ENCODE assay signal across 9 cellular contexts in the genomic region with DNA sequence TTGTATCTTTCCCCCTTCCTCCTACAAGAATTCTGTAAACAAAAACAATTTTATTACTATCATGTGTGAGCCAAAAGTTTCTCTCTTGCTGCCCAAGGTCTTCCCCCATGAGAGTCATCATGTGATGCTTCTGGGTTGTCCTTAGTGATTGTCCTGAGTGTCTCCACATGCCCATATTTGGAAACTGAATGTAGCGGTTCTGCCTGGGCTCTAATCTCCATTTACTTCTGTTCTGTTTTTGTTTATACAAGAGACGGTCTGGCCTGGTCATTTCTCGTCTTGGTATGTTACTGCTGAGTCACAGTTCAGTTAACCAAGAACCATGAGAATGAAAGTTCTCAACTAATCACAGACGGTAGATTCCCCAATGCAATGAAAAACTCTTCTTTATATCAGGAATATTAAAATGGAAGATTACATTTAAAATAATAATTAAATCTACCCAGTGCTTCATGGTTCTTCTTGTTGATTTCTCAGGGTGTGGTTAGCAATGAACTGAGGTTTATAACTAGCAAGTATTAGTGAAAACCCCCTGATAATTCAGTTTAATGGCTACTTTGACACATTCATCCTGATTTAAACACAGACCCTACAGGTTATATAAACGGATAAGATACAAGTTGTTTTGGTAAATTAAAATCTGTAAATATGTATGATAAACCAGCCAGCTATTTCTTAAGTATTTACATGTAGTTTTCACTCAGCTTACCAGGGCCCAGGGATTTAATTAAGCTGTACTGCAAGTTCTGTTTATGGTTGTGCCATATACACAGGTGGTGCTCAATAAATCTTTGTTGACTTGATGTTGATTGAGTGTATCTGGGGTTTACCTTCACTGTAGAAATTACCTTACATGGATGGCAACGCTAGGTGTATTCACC.
A peak's percentile ranks its signal among the peaks of the same experiment; 100 is the strongest.
DNase-seq lines count a peak whose midpoint lies in the region; ATAC-seq and TF ChIP-seq lines count a peak whose summit lies in the region.
"Had no signal": no experiment of that assay in that cellular context is flagged by ENCODE, and none has a peak within 500 bp of the region (broad histone marks: within the 10 kb centered on the region; RNA-seq: fewer than 3 reads in every experiment).

No MANE protein-coding gene starts in this region.

- no peak overlapping the region for H2AK9ac ChIP-seq in IMR-90 (replicated peaks; ENCODE audit: low read depth, low read length, poor library complexity)

- no peak overlapping the region for H3K4me3 ChIP-seq in AG09309 (ENCODE audit: control insufficient read depth, low read depth, low read length)
- H3K4me3 ChIP-seq in IMR-90 (ENCODE audit: insufficient read depth, low read depth, low read length), result no peak overlapping the region
- no peak overlapping the region for H3K4me3 ChIP-seq in CD4-positive, alpha-beta memory T cell (ENCODE audit: low read length in 2 of 2)
- H3K4me3 ChIP-seq: cardiac muscle cell had no signal

- peak overlapping the region; percentile 87 for H4K91ac ChIP-seq in IMR-90 (ENCODE audit: insufficient read depth, low read depth, low read length)

- peak overlapping the region; percentile 90 for H3K4me2 ChIP-seq in IMR-90 (ENCODE audit: low read depth, low read length)

- in situ Hi-C loops in IMR-90 (cut with MboI; ENCODE audit: low sequenced_read_pairs), result no loop called here

- peak overlapping the region; percentile 68; the same call in 1 of the 2 replicates for H3K4ac ChIP-seq in IMR-90 (ENCODE audit: low read depth, low read length)

- peak overlapping the region; percentile 79 for H3K14ac ChIP-seq in IMR-90 (replicated peaks; ENCODE audit: low read depth, low read length)

- H2BK20ac ChIP-seq in IMR-90 (ENCODE audit: low read depth, low read length), result peak overlapping the region; percentile 89

- no peak overlapping the region for H3K27ac Mint-ChIP-seq in CD4-positive, alpha-beta memory T cell

- peaks cover 20 to 40% of the 10 kb centered on the region in 2 experiments for H3K79me1 ChIP-seq in IMR-90 (ENCODE audit: low read depth in 1 of 2, low read length in 2 of 2)

- intact Hi-C loops in IMR-90 (cut with micrococcal nuclease), result loop anchor here (1.0 to 10.0 kb wide), 3 partner anchors 77 to 225 kb away; no protein-coding TSS in a partner anchor
- intact Hi-C loops in CD4-positive, alpha-beta memory T cell (cut with micrococcal nuclease), result loop anchor here (10.0 kb wide), 1 partner anchor 55 kb away; no protein-coding TSS in a partner anchor

- peaks cover 16% of the 10 kb centered on the region for H3K4me1 ChIP-seq in IMR-90 (ENCODE audit: control insufficient read depth, insufficient read depth, low read length)
- H3K4me1 ChIP-seq in CD4-positive, alpha-beta memory T cell (ENCODE audit: insufficient read depth, low read length), result peaks cover 15% of the 10 kb centered on the region

- H2BK5ac ChIP-seq in IMR-90 (ENCODE audit: low read depth, low read length, poor library complexity, severe bottlenecking), result peak overlapping the region; percentile 97

- TF ChIP-seq POLR2A in IMR-90 (IDR thresholded peaks at IDR 0.05; ENCODE audit: low read depth, low read length), result peak; percentile 68

- H3K36me3 ChIP-seq in IMR-90 (ENCODE audit: control insufficient read depth, insufficient read depth, low read length), result no peaks in the 10 kb centered on the region
- H3K36me3 ChIP-seq in CD4-positive, alpha-beta memory T cell (ENCODE audit: insufficient read depth, low read length), result no peaks in the 10 kb centered on the region
- H3K36me3 ChIP-seq: cardiac muscle cell had no signal

- peak overlapping the region; percentile 99 for H3K18ac ChIP-seq in IMR-90 (ENCODE audit: low read depth, low read length)

- H3K27me3 Mint-ChIP-seq in CD4-positive, alpha-beta memory T cell, result no peaks in the 10 kb centered on the region

- peak; percentile 21; the same call in 1 of the 2 replicates for TF ChIP-seq RAD21 in IMR-90 (IDR thresholded peaks at IDR 0.05; ENCODE audit: low read length)

- no CpG with 5 or more reads among the region's 6 CpGs for WGBS in IMR-90 (ENCODE audit: extremely low coverage in 2 of 2, insufficient read length in 1 of 2), 2 experiments

- peak overlapping the region; percentile 96 for H2BK120ac ChIP-seq in IMR-90 (ENCODE audit: low read depth, low read length)

- peak overlapping the region; percentile 62; the same call in 1 of the 2 replicates for H3K9ac ChIP-seq in IMR-90 (ENCODE audit: low read depth, low read length)

- no peaks in the 10 kb centered on the region for H3K9me3 ChIP-seq in IMR-90 (ENCODE audit: control insufficient read depth, insufficient read depth, low read length)
- no peaks in the 10 kb centered on the region for H3K9me3 ChIP-seq in CD4-positive, alpha-beta memory T cell (ENCODE audit: control insufficient read depth in 1 of 2, low read length in 2 of 2)

- H3K23ac ChIP-seq in IMR-90 (ENCODE audit: low read depth, low read length), result peak overlapping the region; percentile 68

- H2AK5ac ChIP-seq in IMR-90 (ENCODE audit: low read depth, low read length), result peak overlapping the region; percentile 78; the same call in 1 of the 2 replicates

- H3K4me1 Mint-ChIP-seq in CD4-positive, alpha-beta memory T cell, result peaks cover 15 to 20% (median 18%) of the 10 kb centered on the region in 4 donors

- POLR2A ChIA-PET in IMR-90 (lab: Charles Lee; ENCODE audit: unreplicated experiment), result interaction anchor here (0.5 kb wide), 1 partner anchor 816 kb away, joined by 3 read pairs; no protein-coding TSS in a partner anchor
- POLR2A ChIA-PET in CD4-positive, alpha-beta memory T cell (lab: Charles Lee; ENCODE audit: partially characterized antibody), result interaction anchor here (1.5 kb wide), 1 partner anchor 81 kb away, joined by 3 read pairs; a partner anchor contains a TSS

- H4K8ac ChIP-seq in IMR-90 (ENCODE audit: low read depth in 2 of 2, low read length in 2 of 2), result peak overlapping the region; percentile 68 to 94

- peak overlapping the region; percentile 92 for H3K56ac ChIP-seq in IMR-90 (ENCODE audit: extremely low read depth, insufficient read depth, low read length)

- no peak for TF ChIP-seq CTCF in AG09309 (IDR thresholded peaks at IDR 0.05; ENCODE audit: control insufficient read depth, insufficient read depth, low read depth, low read length, missing control alignments)
- no peak for TF ChIP-seq CTCF in IMR-90 (conservative IDR thresholded peaks at IDR 0.05; ENCODE audit: low read depth, low read length)

- CTCF ChIA-PET in IMR-90 (lab: Yijun Ruan, JAX), result interaction anchor here (0.5 kb wide), 1 partner anchor 184 kb away, joined by 3 read pairs; no protein-coding TSS in a partner anchor
- CTCF ChIA-PET in CD4-positive, alpha-beta memory T cell (lab: Charles Lee; ENCODE audit: partially characterized antibody), result interaction anchor here (1.2 kb wide), 1 partner anchor 12 kb away, joined by 3 read pairs; no protein-coding TSS in a partner anchor

- peak overlapping the region; percentile 96 for H2BK15ac ChIP-seq in IMR-90 (ENCODE audit: low read depth, low read length)

- no peaks in the 10 kb centered on the region for H3K36me3 Mint-ChIP-seq in CD4-positive, alpha-beta memory T cell

- peak overlapping the region; percentile 95 for H4K5ac ChIP-seq in IMR-90 (ENCODE audit: low read depth, low read length)

- ATAC-seq in GM21423 (IDR thresholded peaks at IDR 0.05; ENCODE audit: unreplicated experiment) (peak; percentile 38), IMR-90 (ENCODE audit: low read depth) (peak; percentile 95), GM18858 (IDR thresholded peaks at IDR 0.05; ENCODE audit: unreplicated experiment) (no peak)

- no peak overlapping the region for H3K4me3 Mint-ChIP-seq in CD4-positive, alpha-beta memory T cell

- no peaks in the 10 kb centered on the region for H3K9me3 Mint-ChIP-seq in CD4-positive, alpha-beta memory T cell

- no peaks in the 10 kb centered on the region for H4K20me1 ChIP-seq in IMR-90 (ENCODE audit: insufficient read depth, low read length)

- DNase-seq in AG09309 (ENCODE audit: low read depth) (peak; percentile 86), IMR-90 (peak; percentile 99), epidermal melanocyte (ENCODE audit: insufficient read length, low spot score) (peak; percentile 30), pons (ENCODE audit: low spot score) (peak; percentile 43), 8988T (no peak)
- no peak for DNase-seq in CD4-positive, alpha-beta memory T cell

- H3K27ac ChIP-seq in IMR-90 (ENCODE audit: insufficient read depth, low read length), result peak overlapping the region; percentile 84
- H3K27ac ChIP-seq in CD4-positive, alpha-beta memory T cell (ENCODE audit: low read depth, low read length), result no peak overlapping the region
- H3K27ac ChIP-seq: cardiac muscle cell had no signal

- no peaks in the 10 kb centered on the region for H3K27me3 ChIP-seq in IMR-90 (ENCODE audit: control insufficient read depth, insufficient read depth, low read length)
- H3K27me3 ChIP-seq in CD4-positive, alpha-beta memory T cell (ENCODE audit: insufficient read depth, low read length), result no peaks in the 10 kb centered on the region

- no peak overlapping the region for H2AFZ ChIP-seq in IMR-90 (replicated peaks; ENCODE audit: low read length, poor library complexity)

- dilution Hi-C loops in IMR-90 (cut with HindIII; ENCODE audit: low sequenced_read_pairs, unreplicated experiment), result no loop called here

- H3K9me1 ChIP-seq in IMR-90 (ENCODE audit: insufficient read depth, low read length), result peaks cover 7% of the 10 kb centered on the region

- no TSS peak for BruUV-seq in IMR-90 (replicated peaks; lab: Mats Ljungman, UMichigan)

TF ChIP-seq in IMR-90, 13 proteins besides CTCF, POLR2A, EP300 and RAD21 (continues in another document):
- peak; percentile 78 for TF ChIP-seq MAFK (IDR thresholded peaks at IDR 0.05; ENCODE audit: low read depth, low read length)
- TF ChIP-seq MAZ (IDR thresholded peaks at IDR 0.05; ENCODE audit: borderline replicate concordance, low read depth, low read length), result peak; percentile 33; the same call in 1 of the 2 replicates
- no peak for TF ChIP-seq RCOR1 (IDR thresholded peaks at IDR 0.05; ENCODE audit: insufficient replicate concordance, low read length)
- TF ChIP-seq, protein P1, sequence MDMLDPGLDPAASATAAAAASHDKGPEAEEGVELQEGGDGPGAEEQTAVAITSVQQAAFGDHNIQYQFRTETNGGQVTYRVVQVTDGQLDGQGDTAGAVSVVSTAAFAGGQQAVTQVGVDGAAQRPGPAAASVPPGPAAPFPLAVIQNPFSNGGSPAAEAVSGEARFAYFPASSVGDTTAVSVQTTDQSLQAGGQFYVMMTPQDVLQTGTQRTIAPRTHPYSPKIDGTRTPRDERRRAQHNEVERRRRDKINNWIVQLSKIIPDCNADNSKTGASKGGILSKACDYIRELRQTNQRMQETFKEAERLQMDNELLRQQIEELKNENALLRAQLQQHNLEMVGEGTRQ (IDR thresholded peaks at IDR 0.05; ENCODE audit: low read depth, low read length), result peak; percentile 93
- TF ChIP-seq BHLHE40 (IDR thresholded peaks at IDR 0.05; ENCODE audit: low read depth, low read length), result no peak
- peak; percentile 99 for TF ChIP-seq NFE2L2 (IDR thresholded peaks at IDR 0.05; ENCODE audit: low read depth, low read length)
- no peak for TF ChIP-seq SMC3 (IDR thresholded peaks at IDR 0.05; ENCODE audit: low read depth, low read length)
- TF ChIP-seq CHD1 (IDR thresholded peaks at IDR 0.05; ENCODE audit: low read depth, low read length), result no peak
- TF ChIP-seq MXI1 (IDR thresholded peaks at IDR 0.05; ENCODE audit: borderline replicate concordance, low read depth, low read length), result no peak

Comparison
In these comparisons a context has a peak if more than half of its experiments do, and no peak if none do; other contexts are left out.
1. DNase-seq: peak in AG09309 (single experiment), IMR-90 (single experiment), epidermal melanocyte (single experiment) and pons (single experiment); none in 8988T (single experiment) and CD4-positive, alpha-beta memory T cell (0 of 5).